In genomic region chr3:45499529-45499928, GRCh38 we compare ENCODE assay signal across 8 cellular contexts.
A peak's percentile ranks its signal among the peaks of the same experiment; 100 is the strongest.
DNase-seq lines count a peak whose midpoint lies in the region; ATAC-seq, FAIRE-seq and TF ChIP-seq lines count a peak whose summit lies in the region.

No MANE protein-coding gene starts in this region.

- no peak overlapping the region for H3K4me3 Mint-ChIP-seq in astrocyte (ENCODE audit: unreplicated experiment)

- H3K9me3 ChIP-seq in astrocyte (ENCODE audit: insufficient read depth, low read depth, low read length) (no peaks in the 10 kb centered on the region), left lung (no peaks in the 10 kb centered on the region)

- no peak overlapping the region for H3K27ac ChIP-seq in astrocyte (ENCODE audit: low read depth, low read length)
- no peak overlapping the region for H3K27ac ChIP-seq in left lung

- ATAC-seq in left lung (peak; percentile 65), HG03342 (IDR thresholded peaks at IDR 0.05; ENCODE audit: unreplicated experiment) (no peak), GM18511 (IDR thresholded peaks at IDR 0.05; ENCODE audit: unreplicated experiment) (no peak)

- peaks cover 13% of the 10 kb centered on the region for H3K36me3 Mint-ChIP-seq in astrocyte (ENCODE audit: low read depth, unreplicated experiment)

- H3K9ac ChIP-seq in astrocyte (ENCODE audit: low read length), result no peak overlapping the region

- no peaks in the 10 kb centered on the region for H3K79me2 ChIP-seq in astrocyte (ENCODE audit: insufficient read depth, low read length)

- no peak overlapping the region for H2AFZ ChIP-seq in astrocyte (ENCODE audit: low read depth, low read length)

- H3K27me3 ChIP-seq in astrocyte (ENCODE audit: insufficient read depth, low read length) (no peaks in the 10 kb centered on the region), left lung (no peaks in the 10 kb centered on the region)

- TF ChIP-seq RAD21 in Ishikawa (IDR thresholded peaks at IDR 0.05; ENCODE audit: low read depth), result peak; percentile 50

- no peaks in the 10 kb centered on the region for H4K20me1 ChIP-seq in astrocyte (ENCODE audit: insufficient read depth, low read length)

- FAIRE-seq in astrocyte (lab: Jason Lieb, UNC), result no peak

- peaks cover 8% of the 10 kb centered on the region for H3K36me3 ChIP-seq in astrocyte (ENCODE audit: insufficient read depth, low read length)
- peaks cover 0 to 48% of the 10 kb centered on the region in 2 donors for H3K36me3 ChIP-seq in left lung

- no peak for TF ChIP-seq EP300 in Ishikawa (IDR thresholded peaks at IDR 0.05; ENCODE audit: borderline replicate concordance)

- H3K4me1 Mint-ChIP-seq in astrocyte (ENCODE audit: low read depth, unreplicated experiment), result no peaks in the 10 kb centered on the region

- no peaks in the 10 kb centered on the region for H3K4me1 ChIP-seq in astrocyte (ENCODE audit: insufficient read depth, low read length)
- no peaks in the 10 kb centered on the region for H3K4me1 ChIP-seq in left lung

- peak; percentile 37 for TF ChIP-seq CTCF in astrocyte (IDR thresholded peaks at IDR 0.05; ENCODE audit: insufficient read depth, low read depth, low read length)
- peak in 1 of 2 donors; percentile 50 for TF ChIP-seq CTCF in left lung (IDR thresholded peaks at IDR 0.05)

- H3K4me3 ChIP-seq in astrocyte (ENCODE audit: insufficient read depth, low read depth, low read length) (no peak overlapping the region), left lung (no peak overlapping the region)

- peak; percentile 59 for DNase-seq in AG20443 (ENCODE audit: low spot score)
- peak; percentile 34 for DNase-seq in astrocyte (ENCODE audit: low read depth)
- no peak for DNase-seq in left lung
- DNase-seq in NCI-H1436 treated with DMSO at 0.1 percent for 48 hours (lab: John Stamatoyannopoulos, UW), result no peak
- DNase-seq in T-helper 9 cell, result no peak

- no peak overlapping the region for H3K27ac Mint-ChIP-seq in astrocyte (ENCODE audit: unreplicated experiment)

- H3K9me3 Mint-ChIP-seq in astrocyte (ENCODE audit: unreplicated experiment), result no peaks in the 10 kb centered on the region

- intact Hi-C loops in left lung (cut with DNase I), result loop anchor here in 1 of 2 donors (10.0 kb wide), 1 partner anchor 275 kb away; the partner anchor contains the start of gene TMEM158

- H3K4me2 ChIP-seq in astrocyte (ENCODE audit: low read length), result no peak overlapping the region

- H3K27me3 Mint-ChIP-seq in astrocyte (ENCODE audit: low read depth, unreplicated experiment), result no peaks in the 10 kb centered on the region

TF ChIP-seq in Ishikawa, 13 proteins besides CTCF, POLR2A, EP300 and RAD21:
- peak; percentile 37; the same call in 1 of the 2 replicates for TF ChIP-seq CEBPB (IDR thresholded peaks at IDR 0.05)
- no peak for TF ChIP-seq NFIC (IDR thresholded peaks at IDR 0.05)

Comparison
In these comparisons a context has a peak if more than half of its experiments do, and no peak if none do; other contexts are left out.
1. DNase-seq: peak in AG20443 (single experiment) and astrocyte (single experiment); none in left lung (0 of 2), NCI-H1436 treated with DMSO at 0.1 percent for 48 hours (single experiment) and T-helper 9 cell (single experiment).